In the genomic region with DNA sequence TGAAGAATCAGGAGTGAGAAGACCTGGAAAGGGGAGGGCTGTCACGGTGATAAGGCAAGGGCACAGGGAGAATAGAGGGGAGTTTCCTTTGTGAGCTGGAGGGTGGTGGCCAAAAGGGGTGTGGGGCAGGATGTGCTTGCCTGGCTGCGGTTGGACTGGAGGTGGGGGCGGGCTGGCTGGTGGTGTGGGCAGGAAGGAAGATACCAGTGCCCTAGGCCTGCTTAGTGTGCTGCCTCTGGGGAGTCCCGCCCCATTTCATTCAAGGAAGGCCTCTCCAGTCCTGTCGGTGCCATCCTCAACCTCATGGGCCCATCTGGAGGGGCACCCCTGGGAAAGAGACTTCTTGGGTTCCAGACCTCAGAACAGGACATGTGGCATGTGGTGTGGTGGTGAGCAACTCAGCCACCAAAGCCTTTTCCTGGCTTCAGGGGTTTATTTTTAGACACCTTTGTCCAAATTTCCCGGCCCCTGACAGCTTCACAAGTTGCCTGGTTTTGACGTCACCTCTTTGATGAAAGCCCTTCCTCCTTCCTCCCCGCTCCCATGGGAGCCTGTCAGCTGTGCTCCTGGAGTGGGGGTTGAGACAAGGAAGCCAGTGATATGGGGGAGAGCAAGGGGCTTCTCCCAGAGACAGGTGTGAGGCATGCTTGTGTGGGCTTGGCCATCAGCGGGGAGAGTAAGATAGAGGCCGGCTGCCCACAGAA, we compare ENCODE assay signal across 9 cellular contexts. TPM values are rescaled to one million over a fixed set of nuclear protein-coding genes. Genes with fewer than 3 reads are reported as not detected.
DNase-seq lines count a peak whose midpoint lies in the region; ATAC-seq, FAIRE-seq and TF ChIP-seq lines count a peak whose summit lies in the region.
"Had no signal": no experiment of that assay in that cellular context is flagged by ENCODE, and none has a peak within 500 bp of the region (broad histone marks: within the 10 kb centered on the region; RNA-seq: fewer than 3 reads in every experiment).

No MANE protein-coding gene starts in this region.

- H3K27ac ChIP-seq in subcutaneous abdominal adipose tissue (ENCODE audit: low read depth, low read length), result peak overlapping the region; percentile 89
- H3K27ac ChIP-seq in PC-9, result no peak overlapping the region

- H3K9ac ChIP-seq in subcutaneous abdominal adipose tissue (ENCODE audit: low read length in 5 of 5), result peak overlapping the region in 4 of 5 donors; percentile 20 to 75 (median 24)

- H3K4me3 ChIP-seq in subcutaneous abdominal adipose tissue (ENCODE audit: low read depth in 1 of 5, low read length in 5 of 5) (peak overlapping the region in 2 of 5 donors; percentile 4 to 18), PC-9 (no peak overlapping the region)

- H3K9me3 ChIP-seq in subcutaneous abdominal adipose tissue (ENCODE audit: control insufficient read depth in 5 of 5, low read length in 5 of 5) (no peaks in the 10 kb centered on the region), PC-9 (ENCODE audit: insufficient read depth, low read depth) (no peaks in the 10 kb centered on the region)

- H3K9me2 ChIP-seq in PC-9 (ENCODE audit: insufficient read depth), result no peaks in the 10 kb centered on the region

- no peaks in the 10 kb centered on the region for H3K79me2 ChIP-seq in PC-9 (ENCODE audit: low read depth)

- peaks cover 78% of the 10 kb centered on the region for H3K4me1 Mint-ChIP-seq in central memory CD8-positive, alpha-beta T cell
- peaks cover 54 to 90% (median 75%) of the 10 kb centered on the region in 4 donors for H3K4me1 Mint-ChIP-seq in naive thymus-derived CD8-positive, alpha-beta T cell

- H3K27ac Mint-ChIP-seq in central memory CD8-positive, alpha-beta T cell (ENCODE audit: low read depth), result peak overlapping the region; percentile 91
- H3K27ac Mint-ChIP-seq in naive thymus-derived CD8-positive, alpha-beta T cell, result peak overlapping the region; percentile 84 to 98 (median 95)

- H3K36me3 ChIP-seq in subcutaneous abdominal adipose tissue (ENCODE audit: control insufficient read depth in 5 of 5, insufficient read depth in 5 of 5, low read length in 5 of 5), result peaks cover 0 to 61% (median 46%) of the 10 kb centered on the region in 5 donors
- H3K36me3 ChIP-seq in PC-9 (ENCODE audit: low read depth), result no peaks in the 10 kb centered on the region

- no peak for TF ChIP-seq POLR2A in GM12892 (IDR thresholded peaks at IDR 0.05; ENCODE audit: low read depth, low read length)

- H4K20me1 ChIP-seq in PC-9 (ENCODE audit: insufficient read depth), result peaks cover 5% of the 10 kb centered on the region; the same call in 1 of the 2 replicates

- DNase-seq in GM12892 (ENCODE audit: insufficient read length) (peak; percentile 59), PC-9 (no peak), NCI-H2081 (lab: John Stamatoyannopoulos, UW) (no peak)
- peak; percentile 74 for DNase-seq in activated CD4-positive, CD25-positive, alpha-beta regulatory T cell treated with anti-CD3 and anti-CD28 coated beads, Interleukin-2, amount 50 U/mL, for 72 hours
- DNase-seq in central memory CD8-positive, alpha-beta T cell (ENCODE audit: low spot score in 2 of 2), result peak; percentile 51 to 77
- peak; percentile 52 to 92 (median 76) for DNase-seq in naive thymus-derived CD8-positive, alpha-beta T cell

- H3F3A ChIP-seq in PC-9 (ENCODE audit: insufficient read depth, low read depth), result no peaks in the 10 kb centered on the region

- ATAC-seq in HG03196 (IDR thresholded peaks at IDR 0.05; ENCODE audit: unreplicated experiment), result peak; percentile 56
- peak; percentile 96 for ATAC-seq in central memory CD8-positive, alpha-beta T cell (replicated peaks; ENCODE audit: extremely low read depth, poor library complexity, severe bottlenecking)
- peak; percentile 91 to 96 for ATAC-seq in naive thymus-derived CD8-positive, alpha-beta T cell
- ATAC-seq: HCT116 had no signal

- no peaks in the 10 kb centered on the region for H3K27me3 ChIP-seq in subcutaneous abdominal adipose tissue (ENCODE audit: control insufficient read depth in 5 of 5, insufficient read depth in 4 of 5, low read length in 5 of 5)
- no peaks in the 10 kb centered on the region for H3K27me3 ChIP-seq in PC-9 (ENCODE audit: insufficient read depth, low read depth)

- TF ChIP-seq CTCF in PC-9 (conservative IDR thresholded peaks at IDR 0.05), result no peak

- BruUV-seq in PC-9 (replicated peaks; lab: Mats Ljungman, UMichigan), result no TSS peak

- H3K27me3 Mint-ChIP-seq in central memory CD8-positive, alpha-beta T cell, result no peaks in the 10 kb centered on the region
- H3K27me3 Mint-ChIP-seq in naive thymus-derived CD8-positive, alpha-beta T cell, result no peaks in the 10 kb centered on the region

- intact Hi-C loops in PC-9 (cut with micrococcal nuclease; ENCODE audit: unreplicated experiment), result no loop called here

- peaks cover 11 to 86% (median 34%) of the 10 kb centered on the region in 5 donors for H3K4me1 ChIP-seq in subcutaneous abdominal adipose tissue (ENCODE audit: control insufficient read depth in 5 of 5, insufficient read depth in 5 of 5, low read length in 5 of 5)
- H3K4me1 ChIP-seq in PC-9 (replicated peaks; ENCODE audit: insufficient read depth), result no peaks in the 10 kb centered on the region

- H3K4me2 ChIP-seq in PC-9, result no peak overlapping the region

- FAIRE-seq in GM12892 (lab: Jason Lieb, UNC), result peak; percentile 94

- POLR2A ChIA-PET in naive thymus-derived CD8-positive, alpha-beta T cell (lab: Charles Lee), result interaction anchor here (0.5 to 3.1 kb wide), 10 partner anchors 9 to 302 kb away, joined by 3 to 31 read pairs (median 3); a partner anchor contains a TSS
- POLR2A ChIA-PET in PC-9 (lab: Charles Lee; ENCODE audit: unreplicated experiment), result no interaction called here

- H3K36me3 Mint-ChIP-seq in central memory CD8-positive, alpha-beta T cell (ENCODE audit: insufficient read depth), result peaks cover 25% of the 10 kb centered on the region
- H3K36me3 Mint-ChIP-seq in naive thymus-derived CD8-positive, alpha-beta T cell, result peaks cover 0 to 52% (median 19%) of the 10 kb centered on the region in 3 donors

- CTCF ChIA-PET in PC-9 (lab: Charles Lee), result no interaction called here

- H3K9me3 Mint-ChIP-seq in central memory CD8-positive, alpha-beta T cell, result no peaks in the 10 kb centered on the region
- H3K9me3 Mint-ChIP-seq in naive thymus-derived CD8-positive, alpha-beta T cell, result no peaks in the 10 kb centered on the region

- H2AFZ ChIP-seq in PC-9, result no peak overlapping the region

- H3K4me3 Mint-ChIP-seq in central memory CD8-positive, alpha-beta T cell, result peak overlapping the region; percentile 73
- peak overlapping the region; percentile 68 to 88 (median 80) for H3K4me3 Mint-ChIP-seq in naive thymus-derived CD8-positive, alpha-beta T cell

RNA-seq across cellular contexts. Expression of a gene that starts 15.6 kb away (rescaled TPM):
- 23.9 TPM for polyA plus RNA-seq in GM12892 (2012; ENCODE audit: missing spikeins)
- 10 to 100 TPM; 37.4 to 39.7 TPM for total RNA-seq in naive thymus-derived CD8-positive, alpha-beta T cell
- 10 to 100 TPM; 84.5 to 95.7 (median 85.3) TPM for polyA plus RNA-seq in naive thymus-derived CD8-positive, alpha-beta T cell
- 44.3 and 53.0 TPM in 2 replicates for total RNA-seq in PC-9 (2021)

RNA-seq across cellular contexts. Expression of a gene that starts 20.2 kb away (rescaled TPM):
- 0.51 TPM for polyA plus RNA-seq in GM12892 (2012; ENCODE audit: missing spikeins)
- total RNA-seq in naive thymus-derived CD8-positive, alpha-beta T cell, result 1 to 10 TPM; 2.9 to 5.0 TPM
- under 1 TPM in 1 of 3 donors, not detected in 2; 0.09 TPM for polyA plus RNA-seq in naive thymus-derived CD8-positive, alpha-beta T cell
- total RNA-seq in PC-9 (2021), result 0.13 and 0.25 TPM in 2 replicates

Comparison
In these comparisons a context has a peak if more than half of its experiments do, and no peak if none do; other contexts are left out.
1. DNase-seq: peak in GM12892 (single experiment), activated CD4-positive, CD25-positive, alpha-beta regulatory T cell treated with anti-CD3 and anti-CD28 coated beads, Interleukin-2, amount 50 U/mL, for 72 hours (single experiment), central memory CD8-positive, alpha-beta T cell (2 of 2) and naive thymus-derived CD8-positive, alpha-beta T cell (10 of 10); none in PC-9 (0 of 2) and NCI-H2081 (0 of 2).
2. Peak in every context shown above with its lines, with median percentiles within 50 percentile points of each other: ATAC-seq.